Comparison of ENCODE assay signal across 22 cellular contexts in genomic region chr9:25449503-25449902, GRCh38.
A peak's percentile ranks its signal among the peaks of the same experiment; 100 is the strongest.
DNase-seq lines count a peak whose midpoint lies in the region; ATAC-seq and TF ChIP-seq lines count a peak whose summit lies in the region.
"Had no signal": no experiment of that assay in that cellular context is flagged by ENCODE, and none has a peak within 500 bp of the region (broad histone marks: within the 10 kb centered on the region; RNA-seq: fewer than 3 reads in every experiment).

No MANE protein-coding gene starts in this region.

- no peaks in the 10 kb centered on the region for H3K9me3 ChIP-seq in PC-3 (ENCODE audit: low read length)
- H3K9me3 ChIP-seq: A549, Caco-2 had no signal

- H3K27ac ChIP-seq in PC-3 (ENCODE audit: low read length), result no peak overlapping the region
- H3K27ac ChIP-seq: 22Rv1, A549, C4-2B had no signal

- no peaks in the 10 kb centered on the region for H3K4me1 ChIP-seq in PC-3 (ENCODE audit: insufficient read depth, low read length)
- H3K4me1 ChIP-seq: A549, Caco-2 had no signal

- BruUV-seq in PC-3 (replicated peaks; lab: Mats Ljungman, UMichigan), result no TSS peak

- H2AFZ ChIP-seq in PC-3 (ENCODE audit: low read length), result no peak overlapping the region
- H2AFZ ChIP-seq: GM23338 had no signal

- DNase-seq in DMS53 (lab: John Stamatoyannopoulos, UW), result peak; percentile 22
- no peak for DNase-seq in DMS53 treated with DMSO at 0.1 percent for 48 hours (lab: John Stamatoyannopoulos, UW; ENCODE audit: unreplicated experiment)
- DNase-seq in PC-3, result peak; percentile 6
- DNase-seq in epithelial cell of esophagus (ENCODE audit: low read depth), result peak; percentile 29
- DNase-seq in kidney tubule cell (ENCODE audit: low spot score), result peak; percentile 60
- DNase-seq in RPMI8226, result no peak
- no peak for DNase-seq in activated naive CD4-positive, alpha-beta T cell (lab: John Stamatoyannopoulos, UW)
- DNase-seq: AML-193; Caco-2; CD4-positive, alpha-beta T cell; DMS153; DND-41; EL; HCEC 1CT; HFFc6 had no signal

- H3K9ac ChIP-seq in PC-3 (ENCODE audit: low read length), result no peak overlapping the region

- no peaks in the 10 kb centered on the region for H3K36me3 ChIP-seq in PC-3 (ENCODE audit: low read depth, low read length)

- ATAC-seq in PC-3 (peak; percentile 46), HG03280 (IDR thresholded peaks at IDR 0.05; ENCODE audit: unreplicated experiment) (no peak)
- ATAC-seq: A549, GM12878, GM23338, HepG2 had no signal

- H3K4me3 ChIP-seq in PC-3 (ENCODE audit: low read length), result no peak overlapping the region
- H3K4me3 ChIP-seq in epithelial cell of esophagus (ENCODE audit: low read length), result no peak overlapping the region
- H3K4me3 ChIP-seq: A549, GM12878, GM23338 had no signal

- TF ChIP-seq CTCF in PC-3 (conservative IDR thresholded peaks at IDR 0.05; ENCODE audit: low read depth, low read length) (no peak), epithelial cell of esophagus (IDR thresholded peaks at IDR 0.05; ENCODE audit: insufficient read depth, low read depth, low read length, missing control alignments) (no peak)

- CTCF ChIA-PET in PC-3 (lab: Charles Lee), result no interaction called here

- H3K9me2 ChIP-seq in PC-3 (replicated peaks; ENCODE audit: low read length), result no peaks in the 10 kb centered on the region

- no peaks in the 10 kb centered on the region for H3F3A ChIP-seq in PC-3 (ENCODE audit: low read length, unreplicated experiment)

- no peaks in the 10 kb centered on the region for H3K27me3 ChIP-seq in PC-3 (ENCODE audit: low read length)

- POLR2A ChIA-PET in PC-3 (lab: Charles Lee; ENCODE audit: unreplicated experiment), result no interaction called here

- intact Hi-C loops in PC-3 (cut with micrococcal nuclease), result no loop called here

- H3K4me2 ChIP-seq in PC-3 (ENCODE audit: low read length), result no peak overlapping the region
- H3K4me2 ChIP-seq: A549, GM23338 had no signal

- H4K20me1 ChIP-seq in PC-3 (ENCODE audit: low read length), result no peaks in the 10 kb centered on the region

- no peaks in the 10 kb centered on the region for H3K79me2 ChIP-seq in PC-3 (ENCODE audit: low read length)

Comparison
In these comparisons a context has a peak if more than half of its experiments do, and no peak if none do; other contexts are left out.
1. DNase-seq: peak in DMS53 (single experiment), PC-3 (single experiment), epithelial cell of esophagus (single experiment) and kidney tubule cell (single experiment); none in DMS53 treated with DMSO at 0.1 percent for 48 hours (single experiment), RPMI8226 (single experiment) and activated naive CD4-positive, alpha-beta T cell (0 of 4).